11 cellular contexts compared by ENCODE assay signal in genomic region chr7:116988363-116988989, GRCh38.
DNase-seq lines count a peak whose midpoint lies in the region; ATAC-seq, FAIRE-seq and TF ChIP-seq lines count a peak whose summit lies in the region.
"Had no signal": no experiment of that assay in that cellular context is flagged by ENCODE, and none has a peak within 500 bp of the region (broad histone marks: within the 10 kb centered on the region; RNA-seq: fewer than 3 reads in every experiment).

No MANE protein-coding gene starts in this region.

- no peak overlapping the region for H3K4me3 ChIP-seq in AG04449 (ENCODE audit: low read depth, low read length)

- in situ Hi-C loops in GM13977 (cut with MboI; ENCODE audit: low pct_unique_long_range_greater_than_20kb, low sequenced_read_pairs, unreplicated experiment): loop anchor here (5.0 kb wide), 1 partner anchor 129 kb away; no protein-coding TSS in a partner anchor

- ATAC-seq in GM21528 (IDR thresholded peaks at IDR 0.05; ENCODE audit: low FRiP score, unreplicated experiment): no peak
- ATAC-seq: stimulated activated naive CD8-positive, alpha-beta T cell treated with anti-CD3 and anti-CD28 coated beads, Interleukin-15, amount 100 ng/mL, for 72 hours had no signal

- TF ChIP-seq CTCF in AG04449 (IDR thresholded peaks at IDR 0.05; ENCODE audit: insufficient read depth, low read length, missing control alignments) (peak; percentile 1), GM13977 (IDR thresholded peaks at IDR 0.05; ENCODE audit: extremely low read depth, insufficient read depth, missing control alignments) (peak; percentile 16)

- CTCF ChIA-PET in AG04449 (lab: Yijun Ruan, JAX): interaction anchor here (0.8 to 15.7 kb wide), 33 partner anchors 10 to 398 kb away, joined by 3 to 519 read pairs (median 4); no protein-coding TSS in a partner anchor

- POLR2A ChIA-PET in AG04449 (lab: Yijun Ruan, JAX): no interaction called here

- peak; percentile 86 for FAIRE-seq in RCC 7860 (lab: Jason Lieb, UNC)
- FAIRE-seq: H1 had no signal

- no peak for DNase-seq in AG04449 (ENCODE audit: low read depth, low spot score)
- DNase-seq in GM13977 (ENCODE audit: low spot score): no peak
- peak; percentile 28 for DNase-seq in RCC 7860 (ENCODE audit: low spot score)
- DNase-seq in inferior parietal cortex (ENCODE audit: extremely low spot score): peak; percentile 38
- no peak for DNase-seq in NOMO-1 (lab: John Stamatoyannopoulos, UW; ENCODE audit: unreplicated experiment in 2 of 2)
- no peak for DNase-seq in foreskin melanocyte
- no peak for DNase-seq in NCI-H1930 (lab: John Stamatoyannopoulos, UW)
- DNase-seq: retina; stimulated activated naive CD8-positive, alpha-beta T cell treated with anti-CD3 and anti-CD28 coated beads, Interleukin-15, amount 100 ng/mL, for 72 hours had no signal

Comparison
In these comparisons a context has a peak if more than half of its experiments do, and no peak if none do; other contexts are left out.
1. DNase-seq: peak in RCC 7860 (single experiment) and inferior parietal cortex (single experiment); none in AG04449 (single experiment), GM13977 (single experiment), NOMO-1 (0 of 2), foreskin melanocyte (single experiment) and NCI-H1930 (0 of 2).